9 cellular contexts compared by ENCODE assay signal in genomic region chr16:12819126-12820117, GRCh38. TPM values are rescaled to one million over a fixed set of nuclear protein-coding genes. Genes with fewer than 3 reads are reported as not detected.
A peak's percentile ranks its signal among the peaks of the same experiment; 100 is the strongest.
DNase-seq lines count a peak whose midpoint lies in the region; ATAC-seq and TF ChIP-seq lines count a peak whose summit lies in the region.
"Had no signal": no experiment of that assay in that cellular context is flagged by ENCODE, and none has a peak within 500 bp of the region (broad histone marks: within the 10 kb centered on the region; RNA-seq: fewer than 3 reads in every experiment).

No MANE protein-coding gene starts in this region.

- DNase-seq in NCI-H446 (lab: John Stamatoyannopoulos, UW) (peak; percentile 24 to 54), coronary artery (ENCODE audit: low spot score) (no peak), lower lobe of right lung (peak; percentile 76), DMS114 treated with DMSO at 0.1 percent for 48 hours (lab: John Stamatoyannopoulos, UW; ENCODE audit: unreplicated experiment) (no peak)
- peak; percentile 66 to 75 for DNase-seq in activated CD4-positive, alpha-beta T cell treated with anti-CD3 and anti-CD28 coated beads for 4 hours
- DNase-seq in stimulated activated CD8-positive, alpha-beta memory T cell treated with anti-CD3 and anti-CD28 coated beads, Interleukin-15, amount 100 ng/mL, for 48 hours (ENCODE audit: low read depth in 2 of 2): peak; percentile 49 to 63

- H3K27me3 ChIP-seq in lower lobe of right lung (ENCODE audit: low read depth): no peaks in the 10 kb centered on the region

- peak; percentile 85 to 87 for ATAC-seq in lower lobe of right lung
- no peak for ATAC-seq in GM21786 (IDR thresholded peaks at IDR 0.05; ENCODE audit: unreplicated experiment)

- H3K4me1 ChIP-seq in lower lobe of right lung: peaks cover 10% of the 10 kb centered on the region

- H3K27ac ChIP-seq in coronary artery: no peak overlapping the region
- H3K27ac ChIP-seq in lower lobe of right lung: no peak overlapping the region
- H3K27ac ChIP-seq: epithelial cell of prostate had no signal

- TF ChIP-seq CTCF in GM12874 (IDR thresholded peaks at IDR 0.05; ENCODE audit: insufficient read depth, low read depth, low read length): peak; percentile 82
- TF ChIP-seq CTCF in coronary artery (IDR thresholded peaks at IDR 0.05): peak; percentile 60
- TF ChIP-seq CTCF in lower lobe of right lung (IDR thresholded peaks at IDR 0.05): peak; percentile 94

- H3K4me3 ChIP-seq in coronary artery: no peak overlapping the region
- no peak overlapping the region for H3K4me3 ChIP-seq in lower lobe of right lung

- no peaks in the 10 kb centered on the region for H3K9me3 ChIP-seq in lower lobe of right lung

- intact Hi-C loops in lower lobe of right lung (cut with DNase I): no loop called here

- no peaks in the 10 kb centered on the region for H3K36me3 ChIP-seq in lower lobe of right lung

RNA-seq across cellular contexts. Expression of gene CPPED1, which starts 15.7 kb away (rescaled TPM):
- total RNA-seq in lower lobe of right lung: 33.0 TPM

Comparison
In these comparisons a context has a peak if more than half of its experiments do, and no peak if none do; other contexts are left out.
1. DNase-seq: peak in NCI-H446 (2 of 2), activated CD4-positive, alpha-beta T cell treated with anti-CD3 and anti-CD28 coated beads for 4 hours (2 of 2), lower lobe of right lung (single experiment) and stimulated activated CD8-positive, alpha-beta memory T cell treated with anti-CD3 and anti-CD28 coated beads, Interleukin-15, amount 100 ng/mL, for 48 hours (2 of 2); none in coronary artery (single experiment) and DMS114 treated with DMSO at 0.1 percent for 48 hours (single experiment).
2. Peak in every context shown above with its lines, with median percentiles within 50 percentile points of each other: CTCF ChIP-seq.